13 cellular contexts compared by ENCODE assay signal in genomic region chr5:178074266-178074952, GRCh38. TPM values are rescaled to one million over a fixed set of nuclear protein-coding genes. Genes with fewer than 3 reads are reported as not detected.
DNase-seq lines count a peak whose midpoint lies in the region; ATAC-seq, FAIRE-seq and TF ChIP-seq lines count a peak whose summit lies in the region.
"Had no signal": no experiment of that assay in that cellular context is flagged by ENCODE, and none has a peak within 500 bp of the region (broad histone marks: within the 10 kb centered on the region; RNA-seq: fewer than 3 reads in every experiment).

No MANE protein-coding gene starts in this region.

- no peaks in the 10 kb centered on the region for H3K27me3 ChIP-seq in astrocyte (ENCODE audit: insufficient read depth, low read length)

- H4K20me1 ChIP-seq in astrocyte (ENCODE audit: insufficient read depth, low read length) = no peaks in the 10 kb centered on the region

- intact Hi-C loops in activated T-helper 1 cell treated with anti-CD3 and anti-CD28 coated beads, Interleukin-12 subunit alpha, Interleukin-12 subunit beta, Interleukin-2, Interleukin-4 antibody, amounts not matched to agents 30 ng/mL and 10 ng/mL and 1 ng/mL, durations not matched to agents 14 hours and 24 hours and 36 hours (cut with micrococcal nuclease) = no loop called here
- intact Hi-C loops in natural killer cell (cut with micrococcal nuclease) = no loop called here

- peak; percentile 48 for ATAC-seq in stimulated activated effector memory CD8-positive, alpha-beta T cell treated with anti-CD3 and anti-CD28 coated beads, Interleukin-12 subunit alpha, Interleukin-12 subunit beta, amount 100 ng/mL, for 72 hours
- no peak for ATAC-seq in natural killer cell

- H3K4me1 ChIP-seq in astrocyte (ENCODE audit: insufficient read depth, low read length) = no peaks in the 10 kb centered on the region
- H3K4me1 ChIP-seq: adrenal gland had no signal

- H3K9ac ChIP-seq in astrocyte (ENCODE audit: low read length) = no peak overlapping the region

- POLR2A ChIA-PET in activated CD4-positive, alpha-beta T cell treated with anti-CD3 and anti-CD28 coated beads, Interleukin-2, amount 10 ng/mL, durations not matched to agents 7 days and 5 days (lab: Charles Lee) = interaction anchor here (0.6 kb wide), 1 partner anchor 1069 kb away, joined by 3 read pairs; no protein-coding TSS in a partner anchor

- H3K36me3 ChIP-seq in astrocyte (ENCODE audit: insufficient read depth, low read length) = no peaks in the 10 kb centered on the region
- H3K36me3 ChIP-seq: adrenal gland had no signal

- no peaks in the 10 kb centered on the region for H3K79me2 ChIP-seq in astrocyte (ENCODE audit: insufficient read depth, low read length)

- no peaks in the 10 kb centered on the region for H3K9me3 ChIP-seq in astrocyte (ENCODE audit: insufficient read depth, low read depth, low read length)
- H3K9me3 ChIP-seq: adrenal gland had no signal

- H3K27ac Mint-ChIP-seq in astrocyte (ENCODE audit: unreplicated experiment) (no peak overlapping the region), natural killer cell (no peak overlapping the region)
- no peak overlapping the region for H3K27ac Mint-ChIP-seq in stimulated activated effector memory CD8-positive, alpha-beta T cell treated with anti-CD3 and anti-CD28 coated beads, Interleukin-12 subunit alpha, Interleukin-12 subunit beta, amount 100 ng/mL, for 72 hours
- no peak overlapping the region for H3K27ac Mint-ChIP-seq in activated T-helper 1 cell treated with anti-CD3 and anti-CD28 coated beads, Interleukin-12 subunit alpha, Interleukin-12 subunit beta, Interleukin-2, Interleukin-4 antibody, amounts not matched to agents 30 ng/mL and 10 ng/mL and 1 ng/mL, durations not matched to agents 14 hours and 24 hours and 36 hours
- H3K27ac Mint-ChIP-seq in activated CD4-positive, alpha-beta T cell treated with anti-CD3 and anti-CD28 coated beads, Interleukin-2, amount 10 ng/mL, durations not matched to agents 7 days and 5 days = no peak overlapping the region

- H3K4me3 Mint-ChIP-seq in astrocyte (ENCODE audit: unreplicated experiment) = no peak overlapping the region
- no peak overlapping the region for H3K4me3 Mint-ChIP-seq in stimulated activated effector memory CD8-positive, alpha-beta T cell treated with anti-CD3 and anti-CD28 coated beads, Interleukin-12 subunit alpha, Interleukin-12 subunit beta, amount 100 ng/mL, for 72 hours
- H3K4me3 Mint-ChIP-seq in activated T-helper 1 cell treated with anti-CD3 and anti-CD28 coated beads, Interleukin-12 subunit alpha, Interleukin-12 subunit beta, Interleukin-2, Interleukin-4 antibody, amounts not matched to agents 30 ng/mL and 10 ng/mL and 1 ng/mL, durations not matched to agents 14 hours and 24 hours and 36 hours = no peak overlapping the region
- H3K4me3 Mint-ChIP-seq in activated CD4-positive, alpha-beta T cell treated with anti-CD3 and anti-CD28 coated beads, Interleukin-2, amount 10 ng/mL, durations not matched to agents 7 days and 5 days = no peak overlapping the region
- H3K4me3 Mint-ChIP-seq in natural killer cell = no peak overlapping the region

- peaks cover 28% of the 10 kb centered on the region for H3K27me3 Mint-ChIP-seq in astrocyte (ENCODE audit: low read depth, unreplicated experiment)
- H3K27me3 Mint-ChIP-seq in activated T-helper 1 cell treated with anti-CD3 and anti-CD28 coated beads, Interleukin-12 subunit alpha, Interleukin-12 subunit beta, Interleukin-2, Interleukin-4 antibody, amounts not matched to agents 30 ng/mL and 10 ng/mL and 1 ng/mL, durations not matched to agents 14 hours and 24 hours and 36 hours (ENCODE audit: insufficient read depth) = peaks cover 3% of the 10 kb centered on the region
- peaks cover 6% of the 10 kb centered on the region for H3K27me3 Mint-ChIP-seq in activated CD4-positive, alpha-beta T cell treated with anti-CD3 and anti-CD28 coated beads, Interleukin-2, amount 10 ng/mL, durations not matched to agents 7 days and 5 days
- H3K27me3 Mint-ChIP-seq in natural killer cell (ENCODE audit: low read depth in 2 of 2) = peaks cover 8 to 14% of the 10 kb centered on the region in 2 donors

- H3K4me3 ChIP-seq in astrocyte (ENCODE audit: insufficient read depth, low read depth, low read length) = no peak overlapping the region
- H3K4me3 ChIP-seq: adrenal gland had no signal

- no peak overlapping the region for H3K27ac ChIP-seq in astrocyte (ENCODE audit: low read depth, low read length)
- H3K27ac ChIP-seq: adrenal gland had no signal

- H2AFZ ChIP-seq in astrocyte (ENCODE audit: low read depth, low read length) = no peak overlapping the region

- H3K36me3 Mint-ChIP-seq in astrocyte (ENCODE audit: low read depth, unreplicated experiment) (no peaks in the 10 kb centered on the region), natural killer cell (no peaks in the 10 kb centered on the region)
- H3K36me3 Mint-ChIP-seq in stimulated activated effector memory CD8-positive, alpha-beta T cell treated with anti-CD3 and anti-CD28 coated beads, Interleukin-12 subunit alpha, Interleukin-12 subunit beta, amount 100 ng/mL, for 72 hours = no peaks in the 10 kb centered on the region
- H3K36me3 Mint-ChIP-seq in activated T-helper 1 cell treated with anti-CD3 and anti-CD28 coated beads, Interleukin-12 subunit alpha, Interleukin-12 subunit beta, Interleukin-2, Interleukin-4 antibody, amounts not matched to agents 30 ng/mL and 10 ng/mL and 1 ng/mL, durations not matched to agents 14 hours and 24 hours and 36 hours (ENCODE audit: low read depth) = no peaks in the 10 kb centered on the region
- no peaks in the 10 kb centered on the region for H3K36me3 Mint-ChIP-seq in activated CD4-positive, alpha-beta T cell treated with anti-CD3 and anti-CD28 coated beads, Interleukin-2, amount 10 ng/mL, durations not matched to agents 7 days and 5 days (ENCODE audit: low read depth)

- peak; percentile 19 for DNase-seq in activated T-cell treated with anti-CD3 and anti-CD28 coated beads for 48 hours (ENCODE audit: low read depth)
- DNase-seq in activated T-cell treated with anti-CD3 and anti-CD28 coated beads, Interleukin-2, amount 50 U/mL, for 1 hour = no peak
- DNase-seq in LHCN-M2 (ENCODE audit: low read depth) = peak; percentile 18
- peak; percentile 42 for DNase-seq in astrocyte (ENCODE audit: low read depth)
- no peak for DNase-seq in stimulated activated effector memory CD8-positive, alpha-beta T cell treated with anti-CD3 and anti-CD28 coated beads, Interleukin-12 subunit alpha, Interleukin-12 subunit beta, amount 100 ng/mL, for 72 hours (ENCODE audit: low spot score in 2 of 2)
- no peak for DNase-seq in activated T-helper 1 cell treated with anti-CD3 and anti-CD28 coated beads, Interleukin-12 subunit alpha, Interleukin-12 subunit beta, Interleukin-2, Interleukin-4 antibody, amounts not matched to agents 30 ng/mL and 10 ng/mL and 1 ng/mL, durations not matched to agents 14 hours and 24 hours and 36 hours (ENCODE audit: low spot score)
- DNase-seq in activated CD4-positive, alpha-beta T cell treated with anti-CD3 and anti-CD28 coated beads, Interleukin-2, amount 10 ng/mL, durations not matched to agents 7 days and 5 days = no peak
- DNase-seq in natural killer cell = no peak
- DNase-seq: activated CD4-positive, alpha-beta T cell treated with anti-CD3 and anti-CD28 coated beads, Interleukin-2, amount 50 U/mL, for 48 hours; adrenal gland; AML-193; NCI-H1930; SHP77 had no signal

- H3K4me2 ChIP-seq in astrocyte (ENCODE audit: low read length) = peak overlapping the region; percentile 41

- H3K4me1 Mint-ChIP-seq in astrocyte (ENCODE audit: low read depth, unreplicated experiment) (no peaks in the 10 kb centered on the region), natural killer cell (no peaks in the 10 kb centered on the region)
- peaks cover 6% of the 10 kb centered on the region for H3K4me1 Mint-ChIP-seq in stimulated activated effector memory CD8-positive, alpha-beta T cell treated with anti-CD3 and anti-CD28 coated beads, Interleukin-12 subunit alpha, Interleukin-12 subunit beta, amount 100 ng/mL, for 72 hours
- H3K4me1 Mint-ChIP-seq in activated T-helper 1 cell treated with anti-CD3 and anti-CD28 coated beads, Interleukin-12 subunit alpha, Interleukin-12 subunit beta, Interleukin-2, Interleukin-4 antibody, amounts not matched to agents 30 ng/mL and 10 ng/mL and 1 ng/mL, durations not matched to agents 14 hours and 24 hours and 36 hours (ENCODE audit: low read depth) = peaks cover 6% of the 10 kb centered on the region
- peaks cover 2% of the 10 kb centered on the region for H3K4me1 Mint-ChIP-seq in activated CD4-positive, alpha-beta T cell treated with anti-CD3 and anti-CD28 coated beads, Interleukin-2, amount 10 ng/mL, durations not matched to agents 7 days and 5 days

- no peak for FAIRE-seq in astrocyte (lab: Jason Lieb, UNC)

- CTCF ChIA-PET in activated CD4-positive, alpha-beta T cell treated with anti-CD3 and anti-CD28 coated beads, Interleukin-2, amount 10 ng/mL, durations not matched to agents 7 days and 5 days (lab: Charles Lee) = interaction anchor here (1.0 to 4.6 kb wide), 8 partner anchors 13 to 92 kb away, joined by 4 to 22 read pairs (median 14); no protein-coding TSS in a partner anchor

- no peaks in the 10 kb centered on the region for H3K9me3 Mint-ChIP-seq in astrocyte (ENCODE audit: unreplicated experiment)
- no peaks in the 10 kb centered on the region for H3K9me3 Mint-ChIP-seq in stimulated activated effector memory CD8-positive, alpha-beta T cell treated with anti-CD3 and anti-CD28 coated beads, Interleukin-12 subunit alpha, Interleukin-12 subunit beta, amount 100 ng/mL, for 72 hours
- H3K9me3 Mint-ChIP-seq in activated T-helper 1 cell treated with anti-CD3 and anti-CD28 coated beads, Interleukin-12 subunit alpha, Interleukin-12 subunit beta, Interleukin-2, Interleukin-4 antibody, amounts not matched to agents 30 ng/mL and 10 ng/mL and 1 ng/mL, durations not matched to agents 14 hours and 24 hours and 36 hours = no peaks in the 10 kb centered on the region
- no peaks in the 10 kb centered on the region for H3K9me3 Mint-ChIP-seq in activated CD4-positive, alpha-beta T cell treated with anti-CD3 and anti-CD28 coated beads, Interleukin-2, amount 10 ng/mL, durations not matched to agents 7 days and 5 days
- H3K9me3 Mint-ChIP-seq in natural killer cell = no peaks in the 10 kb centered on the region

- TF ChIP-seq CTCF in astrocyte (IDR thresholded peaks at IDR 0.05; ENCODE audit: insufficient read depth, low read depth, low read length) (peak; percentile 13), natural killer cell (IDR thresholded peaks at IDR 0.05) (no peak)

RNA-seq across cellular contexts. Expression of gene N4BP3, which starts 38.9 kb away (rescaled TPM):
- total RNA-seq in LHCN-M2 (2014; rRNA removed) = 0.06 and 0.13 TPM in 2 replicates
- 0.05 TPM for polyA plus RNA-seq in LHCN-M2 (2012)
- total RNA-seq in astrocyte = 0.75 and 1.3 TPM in 2 replicates
- total RNA-seq in activated T-helper 1 cell treated with anti-CD3 and anti-CD28 coated beads, Interleukin-12 subunit alpha, Interleukin-12 subunit beta, Interleukin-2, Interleukin-4 antibody, amounts not matched to agents 30 ng/mL and 10 ng/mL and 1 ng/mL, durations not matched to agents 14 hours and 24 hours and 36 hours = 1.8 TPM in 2 replicates
- 1 to 10 TPM; 1.3 to 1.5 TPM for total RNA-seq in activated CD4-positive, alpha-beta T cell treated with anti-CD3 and anti-CD28 coated beads, Interleukin-2, amount 10 ng/mL, durations not matched to agents 7 days and 5 days
- total RNA-seq in natural killer cell = 10 to 100 TPM in 1 of 3 donors, 1 to 10 TPM in 2; 5.6 to 16.9 (median 9.0) TPM

RNA-seq across cellular contexts. Expression of gene RMND5B, which starts 56.4 kb away (rescaled TPM):
- total RNA-seq in LHCN-M2 (2014; rRNA removed) = 12.0 and 14.4 TPM in 2 replicates
- 14.4 TPM for polyA plus RNA-seq in LHCN-M2 (2012)
- 14.3 and 15.7 TPM in 2 replicates for total RNA-seq in astrocyte
- 23.9 and 28.0 TPM in 2 replicates for total RNA-seq in activated T-helper 1 cell treated with anti-CD3 and anti-CD28 coated beads, Interleukin-12 subunit alpha, Interleukin-12 subunit beta, Interleukin-2, Interleukin-4 antibody, amounts not matched to agents 30 ng/mL and 10 ng/mL and 1 ng/mL, durations not matched to agents 14 hours and 24 hours and 36 hours
- 10 to 100 TPM; 21.4 to 22.7 TPM for total RNA-seq in activated CD4-positive, alpha-beta T cell treated with anti-CD3 and anti-CD28 coated beads, Interleukin-2, amount 10 ng/mL, durations not matched to agents 7 days and 5 days
- total RNA-seq in natural killer cell = 10 to 100 TPM in 1 of 3 donors, 1 to 10 TPM in 2; 9.2 to 12.7 (median 9.5) TPM

Comparison
In these comparisons a context has a peak if more than half of its experiments do, and no peak if none do; other contexts are left out.
1. DNase-seq: peak in activated T-cell treated with anti-CD3 and anti-CD28 coated beads for 48 hours (single experiment), LHCN-M2 (single experiment) and astrocyte (single experiment); none in activated T-cell treated with anti-CD3 and anti-CD28 coated beads, Interleukin-2, amount 50 U/mL, for 1 hour (single experiment), stimulated activated effector memory CD8-positive, alpha-beta T cell treated with anti-CD3 and anti-CD28 coated beads, Interleukin-12 subunit alpha, Interleukin-12 subunit beta, amount 100 ng/mL, for 72 hours (0 of 2), activated T-helper 1 cell treated with anti-CD3 and anti-CD28 coated beads, Interleukin-12 subunit alpha, Interleukin-12 subunit beta, Interleukin-2, Interleukin-4 antibody, amounts not matched to agents 30 ng/mL and 10 ng/mL and 1 ng/mL, durations not matched to agents 14 hours and 24 hours and 36 hours (single experiment), activated CD4-positive, alpha-beta T cell treated with anti-CD3 and anti-CD28 coated beads, Interleukin-2, amount 10 ng/mL, durations not matched to agents 7 days and 5 days (single experiment) and natural killer cell (single experiment).